ENCODE assay signal across 1 cellular context in the genomic region with DNA sequence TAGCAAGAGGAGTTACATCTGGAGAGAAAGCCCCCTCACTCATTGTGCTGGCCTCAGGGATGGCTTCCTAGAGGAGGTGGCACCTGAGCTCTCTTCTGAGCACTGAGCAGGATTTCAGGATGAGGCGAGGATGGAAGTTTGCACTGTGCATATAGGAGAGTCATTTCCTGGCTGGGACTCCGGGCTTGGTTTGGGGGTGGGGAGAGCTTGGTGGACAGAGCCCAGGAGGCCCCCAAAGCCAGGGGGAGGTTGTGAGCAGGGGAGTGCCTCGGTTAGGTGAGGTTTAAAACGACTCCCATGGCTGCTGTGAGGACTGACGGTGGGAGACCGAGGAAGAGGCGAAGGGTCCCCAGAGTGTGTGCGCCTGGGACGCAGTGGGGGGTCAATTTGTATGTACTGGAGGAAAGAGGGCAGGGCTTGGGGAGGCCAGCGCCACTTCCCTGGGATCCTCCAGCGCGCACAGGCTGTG.
A peak's percentile ranks its signal among the peaks of the same experiment; 100 is the strongest.
TF ChIP-seq lines count a peak whose summit lies in the region.

No MANE protein-coding gene starts in this region.

TF ChIP-seq in HEK293, 187 proteins besides CTCF, POLR2A, EP300 and RAD21 (continued from another document):
- TF ChIP-seq, protein P1, sequence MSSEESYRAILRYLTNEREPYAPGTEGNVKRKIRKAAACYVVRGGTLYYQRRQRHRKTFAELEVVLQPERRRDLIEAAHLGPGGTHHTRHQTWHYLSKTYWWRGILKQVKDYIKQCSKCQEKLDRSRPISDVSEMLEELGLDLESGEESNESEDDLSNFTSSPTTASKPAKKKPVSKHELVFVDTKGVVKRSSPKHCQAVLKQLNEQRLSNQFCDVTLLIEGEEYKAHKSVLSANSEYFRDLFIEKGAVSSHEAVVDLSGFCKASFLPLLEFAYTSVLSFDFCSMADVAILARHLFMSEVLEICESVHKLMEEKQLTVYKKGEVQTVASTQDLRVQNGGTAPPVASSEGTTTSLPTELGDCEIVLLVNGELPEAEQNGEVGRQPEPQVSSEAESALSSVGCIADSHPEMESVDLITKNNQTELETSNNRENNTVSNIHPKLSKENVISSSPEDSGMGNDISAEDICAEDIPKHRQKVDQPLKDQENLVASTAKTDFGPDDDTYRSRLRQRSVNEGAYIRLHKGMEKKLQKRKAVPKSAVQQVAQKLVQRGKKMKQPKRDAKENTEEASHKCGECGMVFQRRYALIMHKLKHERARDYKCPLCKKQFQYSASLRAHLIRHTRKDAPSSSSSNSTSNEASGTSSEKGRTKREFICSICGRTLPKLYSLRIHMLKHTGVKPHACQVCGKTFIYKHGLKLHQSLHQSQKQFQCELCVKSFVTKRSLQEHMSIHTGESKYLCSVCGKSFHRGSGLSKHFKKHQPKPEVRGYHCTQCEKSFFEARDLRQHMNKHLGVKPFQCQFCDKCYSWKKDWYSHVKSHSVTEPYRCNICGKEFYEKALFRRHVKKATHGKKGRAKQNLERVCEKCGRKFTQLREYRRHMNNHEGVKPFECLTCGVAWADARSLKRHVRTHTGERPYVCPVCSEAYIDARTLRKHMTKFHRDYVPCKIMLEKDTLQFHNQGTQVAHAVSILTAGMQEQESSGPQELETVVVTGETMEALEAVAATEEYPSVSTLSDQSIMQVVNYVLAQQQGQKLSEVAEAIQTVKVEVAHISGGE (tag by site-specific recombination; conservative IDR thresholded peaks at IDR 0.05; ENCODE audit: low read depth) = no peak
- TF ChIP-seq ZNF223 (tag by site-specific recombination; IDR thresholded peaks at IDR 0.05) (no peak), ZNF157 (tag by site-specific recombination; IDR thresholded peaks at IDR 0.05) (no peak), ZNF549 (tag by site-specific recombination; IDR thresholded peaks at IDR 0.05) (no peak), ZBTB17 (tag by site-specific recombination; IDR thresholded peaks at IDR 0.05) (peak; percentile 61), ZNF610 (tag by site-specific recombination; IDR thresholded peaks at IDR 0.05; ENCODE audit: borderline replicate concordance) (0 out of 2 replicates have a peak, but pooled peaks have one; percentile 44), ZNF514 (tag by site-specific recombination; IDR thresholded peaks at IDR 0.05) (no peak), ZEB2 (tag by site-specific recombination; IDR thresholded peaks at IDR 0.05) (no peak), ZIC2 (tag by site-specific recombination; IDR thresholded peaks at IDR 0.05) (peak; percentile 94), ZNF423 (tag by site-specific recombination; IDR thresholded peaks at IDR 0.05) (peak; percentile 65), ZNF324 (tag by site-specific recombination; IDR thresholded peaks at IDR 0.05) (no peak), SCRT2 (tag by site-specific recombination; IDR thresholded peaks at IDR 0.05) (no peak)
- TF ChIP-seq, protein P2, sequence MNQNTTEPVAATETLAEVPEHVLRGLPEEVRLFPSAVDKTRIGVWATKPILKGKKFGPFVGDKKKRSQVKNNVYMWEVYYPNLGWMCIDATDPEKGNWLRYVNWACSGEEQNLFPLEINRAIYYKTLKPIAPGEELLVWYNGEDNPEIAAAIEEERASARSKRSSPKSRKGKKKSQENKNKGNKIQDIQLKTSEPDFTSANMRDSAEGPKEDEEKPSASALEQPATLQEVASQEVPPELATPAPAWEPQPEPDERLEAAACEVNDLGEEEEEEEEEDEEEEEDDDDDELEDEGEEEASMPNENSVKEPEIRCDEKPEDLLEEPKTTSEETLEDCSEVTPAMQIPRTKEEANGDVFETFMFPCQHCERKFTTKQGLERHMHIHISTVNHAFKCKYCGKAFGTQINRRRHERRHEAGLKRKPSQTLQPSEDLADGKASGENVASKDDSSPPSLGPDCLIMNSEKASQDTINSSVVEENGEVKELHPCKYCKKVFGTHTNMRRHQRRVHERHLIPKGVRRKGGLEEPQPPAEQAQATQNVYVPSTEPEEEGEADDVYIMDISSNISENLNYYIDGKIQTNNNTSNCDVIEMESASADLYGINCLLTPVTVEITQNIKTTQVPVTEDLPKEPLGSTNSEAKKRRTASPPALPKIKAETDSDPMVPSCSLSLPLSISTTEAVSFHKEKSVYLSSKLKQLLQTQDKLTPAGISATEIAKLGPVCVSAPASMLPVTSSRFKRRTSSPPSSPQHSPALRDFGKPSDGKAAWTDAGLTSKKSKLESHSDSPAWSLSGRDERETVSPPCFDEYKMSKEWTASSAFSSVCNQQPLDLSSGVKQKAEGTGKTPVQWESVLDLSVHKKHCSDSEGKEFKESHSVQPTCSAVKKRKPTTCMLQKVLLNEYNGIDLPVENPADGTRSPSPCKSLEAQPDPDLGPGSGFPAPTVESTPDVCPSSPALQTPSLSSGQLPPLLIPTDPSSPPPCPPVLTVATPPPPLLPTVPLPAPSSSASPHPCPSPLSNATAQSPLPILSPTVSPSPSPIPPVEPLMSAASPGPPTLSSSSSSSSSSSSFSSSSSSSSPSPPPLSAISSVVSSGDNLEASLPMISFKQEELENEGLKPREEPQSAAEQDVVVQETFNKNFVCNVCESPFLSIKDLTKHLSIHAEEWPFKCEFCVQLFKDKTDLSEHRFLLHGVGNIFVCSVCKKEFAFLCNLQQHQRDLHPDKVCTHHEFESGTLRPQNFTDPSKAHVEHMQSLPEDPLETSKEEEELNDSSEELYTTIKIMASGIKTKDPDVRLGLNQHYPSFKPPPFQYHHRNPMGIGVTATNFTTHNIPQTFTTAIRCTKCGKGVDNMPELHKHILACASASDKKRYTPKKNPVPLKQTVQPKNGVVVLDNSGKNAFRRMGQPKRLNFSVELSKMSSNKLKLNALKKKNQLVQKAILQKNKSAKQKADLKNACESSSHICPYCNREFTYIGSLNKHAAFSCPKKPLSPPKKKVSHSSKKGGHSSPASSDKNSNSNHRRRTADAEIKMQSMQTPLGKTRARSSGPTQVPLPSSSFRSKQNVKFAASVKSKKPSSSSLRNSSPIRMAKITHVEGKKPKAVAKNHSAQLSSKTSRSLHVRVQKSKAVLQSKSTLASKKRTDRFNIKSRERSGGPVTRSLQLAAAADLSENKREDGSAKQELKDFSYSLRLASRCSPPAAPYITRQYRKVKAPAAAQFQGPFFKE (tag by site-specific recombination; IDR thresholded peaks at IDR 0.05; ENCODE audit: borderline replicate concordance) = no peak
